Comparison of ENCODE assay signal across 7 cellular contexts in genomic region chr2:224638338-224638823, GRCh38.
DNase-seq lines count a peak whose midpoint lies in the region; ATAC-seq and TF ChIP-seq lines count a peak whose summit lies in the region.

No MANE protein-coding gene starts in this region.

- H3K27me3 ChIP-seq in muscle layer of duodenum (ENCODE audit: low read depth, low read length), result no peaks in the 10 kb centered on the region
- no peaks in the 10 kb centered on the region for H3K27me3 ChIP-seq in WERI-Rb-1 (ENCODE audit: insufficient read depth, low read depth, severe bottlenecking)

- no peaks in the 10 kb centered on the region for H3K4me1 ChIP-seq in muscle layer of duodenum (ENCODE audit: control insufficient read depth in 1 of 2, insufficient read depth in 2 of 2, low read length in 2 of 2)

- H3K9me3 ChIP-seq in muscle layer of duodenum (ENCODE audit: control insufficient read depth in 1 of 2, low read length in 2 of 2), result no peaks in the 10 kb centered on the region
- no peaks in the 10 kb centered on the region for H3K9me3 ChIP-seq in WERI-Rb-1 (ENCODE audit: severe bottlenecking)

- H3K27ac ChIP-seq in muscle layer of duodenum (ENCODE audit: low read length), result peak overlapping the region; percentile 45
- no peak overlapping the region for H3K27ac ChIP-seq in WERI-Rb-1

- H3K36me3 ChIP-seq in muscle layer of duodenum (ENCODE audit: control insufficient read depth in 1 of 2, insufficient read depth in 2 of 2, low read length in 2 of 2) (no peaks in the 10 kb centered on the region), WERI-Rb-1 (no peaks in the 10 kb centered on the region)

- no peak for TF ChIP-seq CTCF in WERI-Rb-1 (IDR thresholded peaks at IDR 0.05; ENCODE audit: low read depth, low read length)

- no peak overlapping the region for H3K4me3 ChIP-seq in muscle layer of duodenum (ENCODE audit: low read depth in 1 of 2, low read length in 2 of 2)
- H3K4me3 ChIP-seq in WERI-Rb-1 (ENCODE audit: low read depth, low read length), result no peak overlapping the region

- ATAC-seq in GM19372 (IDR thresholded peaks at IDR 0.05; ENCODE audit: low read depth, unreplicated experiment), result peak; percentile 83
- ATAC-seq in HG03066 (IDR thresholded peaks at IDR 0.05; ENCODE audit: low read depth, unreplicated experiment), result peak; percentile 90

- DNase-seq in SIG-M5 (lab: John Stamatoyannopoulos, UW) (peak; percentile 23), WERI-Rb-1 (no peak), NCI-H146 treated with DMSO at 0.1 percent for 48 hours (lab: John Stamatoyannopoulos, UW; ENCODE audit: unreplicated experiment) (no peak), hippocampal formation (lab: John Stamatoyannopoulos, UW) (no peak)
